10 cellular contexts compared by ENCODE assay signal in genomic region chr5:39191216-39191615, GRCh38. TPM values are rescaled to one million over a fixed set of nuclear protein-coding genes. Genes with fewer than 3 reads are reported as not detected.
DNase-seq lines count a peak whose midpoint lies in the region; ATAC-seq lines count a peak whose summit lies in the region.
"Had no signal": no experiment of that assay in that cellular context is flagged by ENCODE, and none has a peak within 500 bp of the region (broad histone marks: within the 10 kb centered on the region; RNA-seq: fewer than 3 reads in every experiment).

No MANE protein-coding gene starts in this region.

- H3K4me3 ChIP-seq in GM23248 (no peak overlapping the region), right cardiac atrium (ENCODE audit: low read length) (no peak overlapping the region)

- peaks cover 93 to 97% (median 95%) of the 10 kb centered on the region in 3 donors for H3K4me1 Mint-ChIP-seq in T-cell

- H3F3A ChIP-seq in GM23248 (ENCODE audit: insufficient read depth), result peaks cover 10% of the 10 kb centered on the region

- H3K9me3 Mint-ChIP-seq in T-cell, result no peaks in the 10 kb centered on the region

- no peak overlapping the region for H3K4me2 ChIP-seq in GM23248 (ENCODE audit: unreplicated experiment)

- no peaks in the 10 kb centered on the region for H3K36me3 ChIP-seq in GM23248 (ENCODE audit: low read depth)

- H2AFZ ChIP-seq in GM23248, result 0 out of 2 replicates have a peak overlapping the region, but pooled peaks have one; percentile 6

- in situ Hi-C loops in GM23248 (cut with MboI), result no loop called here

- no peaks in the 10 kb centered on the region for H4K20me1 ChIP-seq in GM23248 (ENCODE audit: insufficient read depth)

- H3K4me3 Mint-ChIP-seq in T-cell, result peak overlapping the region; percentile 79 to 95 (median 84)

- ATAC-seq in GM18867 (IDR thresholded peaks at IDR 0.05; ENCODE audit: unreplicated experiment) (peak; percentile 78), T-cell (replicated peaks in 1 of 4) (peak; percentile 22 to 46 (median 36)), HG02938 (IDR thresholded peaks at IDR 0.05; ENCODE audit: unreplicated experiment) (no peak), right cardiac atrium (no peak)

- H3K27ac Mint-ChIP-seq in T-cell, result peak overlapping the region; percentile 96 to 100

- H3K27me3 Mint-ChIP-seq in T-cell, result no peaks in the 10 kb centered on the region

- peaks cover 33% of the 10 kb centered on the region for H3K36me3 Mint-ChIP-seq in T-cell

- intact Hi-C loops in right cardiac atrium (cut with DNase I), result no loop called here

- H3K9me3 ChIP-seq in GM23248 (ENCODE audit: low read depth), result no peaks in the 10 kb centered on the region
- peaks cover 4% of the 10 kb centered on the region for H3K9me3 ChIP-seq in right cardiac atrium (ENCODE audit: control insufficient read depth, low read length)

- H3K9ac ChIP-seq in GM23248, result no peak overlapping the region

- H3K9me2 ChIP-seq in GM23248 (ENCODE audit: insufficient read depth), result peaks cover 3% of the 10 kb centered on the region; the same call in 1 of the 2 replicates

- CTCF ChIA-PET in T-cell (lab: Charles Lee), result interaction anchor here (0.6 to 8.3 kb wide), 9 partner anchors 9 to 185 kb away, joined by 3 to 56 read pairs (median 11); no protein-coding TSS in a partner anchor

- WGBS in GM23248 (ENCODE audit: low coverage in 1 of 2, low lambda C conversion rate in 2 of 2, missing lambda C conversion rate in 2 of 2), 2 experiments, result 39 to 40% methylated on average over 6 of the region's 6 CpGs
- WGBS in right cardiac atrium, result 48% methylated on average over 6 of the region's 6 CpGs

- H3K27me3 ChIP-seq in GM23248 (replicated peaks; ENCODE audit: insufficient read depth) (no peaks in the 10 kb centered on the region), right cardiac atrium (ENCODE audit: control insufficient read depth, insufficient read depth) (no peaks in the 10 kb centered on the region)

- H3K27ac ChIP-seq in GM23248 (no peak overlapping the region), right cardiac atrium (ENCODE audit: low read length) (no peak overlapping the region)

- H3K4me1 ChIP-seq in GM23248 (ENCODE audit: insufficient read depth), result peaks cover 19% of the 10 kb centered on the region
- H3K4me1 ChIP-seq in right cardiac atrium (ENCODE audit: control insufficient read depth, insufficient read depth, low read length), result no peaks in the 10 kb centered on the region

- DNase-seq in GM23248, result no peak
- DNase-seq in T-cell, result peak in 5 of 34 experiments; percentile 33 to 49 (median 47)
- peak; percentile 66 for DNase-seq in medulla oblongata (ENCODE audit: extremely low spot score)
- DNase-seq in NCI-H446 treated with DMSO at 0.1 percent for 48 hours (lab: John Stamatoyannopoulos, UW), result no peak
- no peak for DNase-seq in NCI-H146 treated with DMSO at 0.1 percent for 48 hours (lab: John Stamatoyannopoulos, UW; ENCODE audit: unreplicated experiment)
- DNase-seq in right cardiac atrium, result no peak
- DNase-seq: NCI-H510A treated with DMSO at 0.1 percent for 48 hours had no signal

- no peaks in the 10 kb centered on the region for H3K79me2 ChIP-seq in GM23248 (ENCODE audit: insufficient read depth)

- POLR2A ChIA-PET in T-cell (lab: Charles Lee), result interaction anchor here (0.6 to 1.9 kb wide), 3 partner anchors 20 to 89 kb away, joined by 3 to 7 read pairs (median 4); no protein-coding TSS in a partner anchor

RNA-seq across cellular contexts. Expression of gene FYB1, which starts 28.1 kb away (rescaled TPM):
- under 0.01 TPM in 1 of 2 replicates, not detected in the other for total RNA-seq in GM23248 (2014; rRNA removed; shearing (Covaris generic))
- polyA plus RNA-seq in GM23248 (2016; fragmentation: Nextera tagmentation; extraction: Ambion mirVana) (0.08 and 0.11 TPM in 2 replicates), right cardiac atrium (0.66 TPM)
- total RNA-seq in T-cell (100 to 1,000 TPM; 372 to 769 (median 428) TPM), right cardiac atrium (1 to 10 TPM; 5.7 to 9.5 (median 7.3) TPM)
- total RNA-seq: fibroblast of villous mesenchyme had no signal

Comparison
In these comparisons a context has a peak if more than half of its experiments do, and no peak if none do; other contexts are left out.
1. ATAC-seq: peak in GM18867 (single experiment) and T-cell (4 of 4); none in HG02938 (single experiment) and right cardiac atrium (0 of 2).
2. RNA of gene FYB1, which starts 28.1 kb away (total RNA-seq): 372 to 769 TPM in T-cell; 5.7 to 9.5 TPM in right cardiac atrium and under 0.01 TPM in GM23248; every median in the first group is over 10 times any median in the second.